ENCODE assay signal across 7 cellular contexts in genomic region chr19:46413262-46414031, GRCh38. TPM values are rescaled to one million over a fixed set of nuclear protein-coding genes. Genes with fewer than 3 reads are reported as not detected.
DNase-seq lines count a peak whose midpoint lies in the region; ATAC-seq and TF ChIP-seq lines count a peak whose summit lies in the region.

CCDC8 (minus strand) TSS chr19:46413564; CDS start chr19:46412810, 754 bp downstream.

- in situ Hi-C loops in transverse colon (cut with MboI; ENCODE audit: low pct_ligation_motif_present in 1 of 4, low pct_unique_long_range_greater_than_20kb in 1 of 4, low sequenced_read_pairs in 3 of 4), result no loop called here

- no peak for TF ChIP-seq EP300 in transverse colon (IDR thresholded peaks at IDR 0.05; ENCODE audit: low read depth)

- 19% methylated on average over 46 of the region's 46 CpGs for WGBS in liver
- 33 to 80% methylated on average over 3 to 31 of the region's 46 CpGs for WGBS in transverse colon (ENCODE audit: low coverage in 1 of 2), 2 donors

- intact Hi-C loops in dorsolateral prefrontal cortex (cut with DNase I) (no loop called here), transverse colon (cut with DNase I; ENCODE audit: low total_unique reads) (no loop called here)

- H3K27me3 ChIP-seq in dorsolateral prefrontal cortex (peaks cover 0 to 11% (median 0%) of the 10 kb centered on the region in 45 donors), liver (ENCODE audit: control insufficient read depth in 4 of 4, insufficient read depth in 4 of 4, low read length in 3 of 4) (peaks cover 0 to 6% (median 2%) of the 10 kb centered on the region in 4 donors), transverse colon (peaks cover 96% of the 10 kb centered on the region)

- no peaks in the 10 kb centered on the region for H3K9me3 ChIP-seq in liver (ENCODE audit: control insufficient read depth in 4 of 4, low read length in 3 of 4)
- no peaks in the 10 kb centered on the region for H3K9me3 ChIP-seq in transverse colon

- TF ChIP-seq RAD21 in liver (IDR thresholded peaks at IDR 0.05), result no peak

- H3K4me1 ChIP-seq in liver (ENCODE audit: control insufficient read depth in 4 of 4, insufficient read depth in 4 of 4, low read length in 3 of 4) (peaks cover 2 to 12% (median 3%) of the 10 kb centered on the region in 4 donors), transverse colon (peaks cover 0 to 26% (median 18%) of the 10 kb centered on the region in 4 donors)

- no peak for ATAC-seq in HG03460 (IDR thresholded peaks at IDR 0.05; ENCODE audit: unreplicated experiment)
- ATAC-seq in HG02884 (IDR thresholded peaks at IDR 0.05; ENCODE audit: unreplicated experiment), result no peak

- H3K27ac ChIP-seq in dorsolateral prefrontal cortex (peak within 1 kb of the TSS in 2 of 59 donors; percentile 36 to 38), liver (ENCODE audit: low read depth in 1 of 2, low read length in 2 of 2) (peak within 1 kb of the TSS in 1 of 2 donors; percentile 20), transverse colon (peak within 1 kb of the TSS; percentile 48 to 76 (median 58))

- no peak for TF ChIP-seq CTCF in dorsolateral prefrontal cortex (IDR thresholded peaks at IDR 0.05 in 54 of 56, conservative IDR thresholded peaks at IDR 0.05 in 2 of 56; ENCODE audit: low read depth in 1 of 56, partially characterized antibody in 56 of 56)
- no peak for TF ChIP-seq CTCF in liver (IDR thresholded peaks at IDR 0.05; ENCODE audit: low read depth, low read length, missing input control)
- TF ChIP-seq CTCF in transverse colon (IDR thresholded peaks at IDR 0.05), result no peak

- H3K4me3 ChIP-seq in dorsolateral prefrontal cortex, result peak within 1 kb of the TSS in 57 of 59 donors; percentile 4 to 63 (median 43)
- H3K4me3 ChIP-seq in liver (ENCODE audit: low read depth in 1 of 3, low read length in 3 of 3), result peak within 1 kb of the TSS in 1 of 3 donors; percentile 24
- peak within 1 kb of the TSS; percentile 13 to 42 (median 23) for H3K4me3 ChIP-seq in transverse colon

- TF ChIP-seq POLR2A in transverse colon (IDR thresholded peaks at IDR 0.05), result peak; percentile 48

- DNase-seq in NCI-H1436 (lab: John Stamatoyannopoulos, UW) (peak; percentile 91), dorsolateral prefrontal cortex (peak in 2 of 10 donors; percentile 41 to 61), transverse colon (peak; percentile 57), NCI-H187 treated with DMSO at 0.1 percent for 48 hours (lab: John Stamatoyannopoulos, UW) (no peak)

- H3K36me3 ChIP-seq in liver (ENCODE audit: control insufficient read depth in 4 of 4, insufficient read depth in 3 of 4, low read depth in 1 of 4, low read length in 3 of 4) (no peaks in the 10 kb centered on the region), transverse colon (no peaks in the 10 kb centered on the region)

- no peak within 1 kb of the TSS for H3K9ac ChIP-seq in liver (ENCODE audit: low read depth in 1 of 2, low read length in 2 of 2)

TF ChIP-seq in liver, 16 proteins besides CTCF, POLR2A, EP300 and RAD21:
- peak; percentile 5 for TF ChIP-seq SP1 (IDR thresholded peaks at IDR 0.05)
- no peak for TF ChIP-seq YY1 (IDR thresholded peaks at IDR 0.05)
- peak; percentile 33 for TF ChIP-seq TAF1 (conservative IDR thresholded peaks at IDR 0.05)

RNA-seq across cellular contexts. Expression of gene CCDC8, which starts in this region (rescaled TPM):
- total RNA-seq in dorsolateral prefrontal cortex (1 to 10 TPM; 1.2 to 7.4 (median 3.3) TPM), liver (1 to 10 TPM in 1 of 2 donors, under 1 TPM in 1; 0.75 to 5.9 TPM), transverse colon (1 to 10 TPM in 3 of 4 donors, under 1 TPM in 1; 0.40 to 1.9 (median 1.2) TPM)
- polyA plus RNA-seq in liver, result under 1 TPM; 0.18 to 0.48 TPM
